In the genomic region with DNA sequence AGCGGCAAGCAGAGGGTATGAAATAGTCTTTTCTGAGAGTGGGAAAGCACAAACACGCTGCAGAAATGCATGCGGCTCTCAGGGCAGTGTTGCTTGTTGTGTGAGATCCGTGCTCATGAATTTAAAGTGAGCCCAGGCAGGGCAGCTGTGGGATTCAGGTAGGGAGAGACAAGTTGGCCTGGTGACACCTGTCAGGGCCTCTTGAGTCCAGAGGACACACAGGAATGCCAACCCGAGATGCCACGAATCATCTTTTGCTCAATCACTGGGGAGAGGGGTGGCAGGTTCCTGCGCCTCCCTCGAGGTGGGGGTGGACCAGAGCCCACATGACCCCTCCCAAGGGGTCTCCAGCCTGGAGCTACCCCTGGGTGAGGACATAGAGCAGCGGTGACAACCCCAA, we compare ENCODE assay signal across 33 cellular contexts.
"Had no signal": no experiment of that assay in that cellular context is flagged by ENCODE, and none has a peak within 500 bp of the region (broad histone marks: within the 10 kb centered on the region; RNA-seq: fewer than 3 reads in every experiment).

No MANE protein-coding gene starts in this region.

- H3K27ac ChIP-seq: ascending aorta, cardiac muscle cell, PC-9, RWPE1, VCaP had no signal

- H3K9me3 ChIP-seq: ascending aorta had no signal

- H3K36me3 Mint-ChIP-seq: activated CD4-positive, alpha-beta memory T cell treated with anti-CD3 and anti-CD28 coated beads for 36 hours; activated naive CD8-positive, alpha-beta T cell treated with anti-CD3 and anti-CD28 coated beads, Interleukin-2, amount 10 ng/mL, durations not matched to agents 7 days and 5 days; IgD-negative memory B cell had no signal

- H3K9me3 Mint-ChIP-seq: activated B cell treated with CpG ODN at 0.5 μM for 24 hours; activated CD4-positive, alpha-beta memory T cell treated with anti-CD3 and anti-CD28 coated beads for 36 hours; activated naive CD4-positive, alpha-beta T cell treated with anti-CD3 and anti-CD28 coated beads, Interleukin-2, amount 50 U/mL, for 24 hours; activated naive CD8-positive, alpha-beta T cell treated with anti-CD3 and anti-CD28 coated beads, Interleukin-2, amount 10 ng/mL, durations not matched to agents 7 days and 5 days; activated T-cell treated with anti-CD3 and anti-CD28 coated beads, Interleukin-2, amount 50 U/mL, for 4 hours; activated T-helper 1 cell treated with anti-CD3 and anti-CD28 coated beads, Interleukin-12 subunit alpha, Interleukin-12 subunit beta, Interleukin-2, Interleukin-4 antibody, amounts not matched to agents 30 ng/mL and 10 ng/mL and 1 ng/mL, durations not matched to agents 14 hours and 24 hours and 36 hours; IgD-negative memory B cell had no signal

- H3K4me3 ChIP-seq: ascending aorta, cardiac muscle cell, PC-9 had no signal

- H3K4me3 Mint-ChIP-seq: activated B cell treated with CpG ODN at 0.5 μM for 24 hours; activated CD4-positive, alpha-beta memory T cell treated with anti-CD3 and anti-CD28 coated beads for 36 hours; activated naive CD4-positive, alpha-beta T cell treated with anti-CD3 and anti-CD28 coated beads, Interleukin-2, amount 50 U/mL, for 24 hours; activated naive CD8-positive, alpha-beta T cell treated with anti-CD3 and anti-CD28 coated beads, Interleukin-2, amount 10 ng/mL, durations not matched to agents 7 days and 5 days; activated T-cell treated with anti-CD3 and anti-CD28 coated beads, Interleukin-2, amount 50 U/mL, for 4 hours; activated T-helper 1 cell treated with anti-CD3 and anti-CD28 coated beads, Interleukin-12 subunit alpha, Interleukin-12 subunit beta, Interleukin-2, Interleukin-4 antibody, amounts not matched to agents 30 ng/mL and 10 ng/mL and 1 ng/mL, durations not matched to agents 14 hours and 24 hours and 36 hours; IgD-negative memory B cell had no signal

- H3K27ac Mint-ChIP-seq: activated B cell treated with CpG ODN at 0.5 μM for 24 hours; activated CD4-positive, alpha-beta memory T cell treated with anti-CD3 and anti-CD28 coated beads for 36 hours; activated naive CD4-positive, alpha-beta T cell treated with anti-CD3 and anti-CD28 coated beads, Interleukin-2, amount 50 U/mL, for 24 hours; activated naive CD8-positive, alpha-beta T cell treated with anti-CD3 and anti-CD28 coated beads, Interleukin-2, amount 10 ng/mL, durations not matched to agents 7 days and 5 days; activated T-helper 1 cell treated with anti-CD3 and anti-CD28 coated beads, Interleukin-12 subunit alpha, Interleukin-12 subunit beta, Interleukin-2, Interleukin-4 antibody, amounts not matched to agents 30 ng/mL and 10 ng/mL and 1 ng/mL, durations not matched to agents 14 hours and 24 hours and 36 hours; IgD-negative memory B cell had no signal

- H3K4me1 Mint-ChIP-seq: activated B cell treated with CpG ODN at 0.5 μM for 24 hours; activated naive CD4-positive, alpha-beta T cell treated with anti-CD3 and anti-CD28 coated beads, Interleukin-2, amount 50 U/mL, for 24 hours; activated naive CD8-positive, alpha-beta T cell treated with anti-CD3 and anti-CD28 coated beads, Interleukin-2, amount 10 ng/mL, durations not matched to agents 7 days and 5 days had no signal

- H3K27me3 ChIP-seq: ascending aorta, cardiac muscle cell had no signal

- DNase-seq: activated B cell treated with CpG ODN at 0.5 μM for 24 hours; activated CD4-positive, alpha-beta memory T cell treated with anti-CD3 and anti-CD28 coated beads for 36 hours; activated CD4-positive, alpha-beta T cell treated with anti-CD3 and anti-CD28 coated beads for 4 hours; activated CD4-positive, alpha-beta T cell treated with anti-CD3 and anti-CD28 coated beads, Interleukin-2, amount 50 U/mL, for 1 hour; activated CD4-positive, CD25-positive, alpha-beta regulatory T cell treated with anti-CD3 and anti-CD28 coated beads, Interleukin-2, amount 50 U/mL, for 72 hours; activated naive CD4-positive, alpha-beta T cell treated with Interleukin-2 at 50 U/mL for 16 hours; activated naive CD8-positive, alpha-beta T cell treated with anti-CD3 and anti-CD28 coated beads, Interleukin-2, amount 10 ng/mL, durations not matched to agents 7 days and 5 days; activated T-cell treated with anti-CD3 and anti-CD28 coated beads for 4 hours; activated T-cell treated with anti-CD3 and anti-CD28 coated beads, Interleukin-2, amount 50 U/mL, for 4 hours; amygdala; cerebellar nuclear complex; Karpas-422; KBM-7; NCI-H1105; NCI-H1417 treated with DMSO at 0.1 percent for 48 hours; NCI-H187 treated with DMSO at 0.1 percent for 48 hours; NCI-H2081; NCI-H2171 treated with DMSO at 0.1 percent for 48 hours; NCI-H226; NCI-H524 treated with DMSO at 0.1 percent for 48 hours; PC-9; Right ventricle myocardium superior; SW 1271; T-helper 1 cell; T-helper 2 cell; T-helper 9 cell had no signal

- H3K36me3 ChIP-seq: ascending aorta, cardiac muscle cell had no signal
